2 cellular contexts compared by ENCODE assay signal in genomic region chr9:94479757-94480156, GRCh38.
TF ChIP-seq lines count a peak whose summit lies in the region.

No MANE protein-coding gene starts in this region.

TF ChIP-seq in SK-N-SH treated with all-trans-retinoic acid at 6 μM for 48 hours, 23 proteins besides CTCF, POLR2A, EP300 and RAD21 (continued from another document):
- TF ChIP-seq TSHZ2 (CRISPR knock-in tag; IDR thresholded peaks at IDR 0.05): no peak
- no peak for TF ChIP-seq CREB5 (CRISPR knock-in tag; IDR thresholded peaks at IDR 0.05; ENCODE audit: low read depth)
- TF ChIP-seq ZNF8 (CRISPR knock-in tag; IDR thresholded peaks at IDR 0.05): no peak
TF ChIP-seq in SK-N-SH treated with all-trans-retinoic acid at 6 μM for 48 hours: peak in this region for 0.

TF ChIP-seq in K562, 482 proteins besides CTCF, POLR2A, EP300 and RAD21 (continued from another document):
- TF ChIP-seq CEBPG (CRISPR knock-in tag; IDR thresholded peaks at IDR 0.05) (no peak), CEBPG (tag; conservative IDR thresholded peaks at IDR 0.05 in 1 of 2, IDR thresholded peaks at IDR 0.05 in 1 of 2) (no peak), CLOCK (CRISPR knock-in tag; IDR thresholded peaks at IDR 0.05; ENCODE audit: borderline replicate concordance) (no peak), SP1 (CRISPR knock-in tag; IDR thresholded peaks at IDR 0.05) (no peak), GABPB2 (CRISPR knock-in tag; conservative IDR thresholded peaks at IDR 0.05) (no peak), RBBP5 (IDR thresholded peaks at IDR 0.05; ENCODE audit: borderline replicate concordance, insufficient read depth, low read length, poor library complexity, severe bottlenecking) (no peak), MCM3 (IDR thresholded peaks at IDR 0.05) (no peak), AFF1 (IDR thresholded peaks at IDR 0.05; ENCODE audit: low read depth in 1 of 2, partially characterized antibody in 2 of 2) (no peak), IRF9 (tag; IDR thresholded peaks at IDR 0.05) (no peak), MYC (IDR thresholded peaks at IDR 0.05; ENCODE audit: low read depth, low read length) (no peak), MYC (CRISPR knock-in tag; IDR thresholded peaks at IDR 0.05; ENCODE audit: borderline replicate concordance, low read depth) (no peak)
